28 cellular contexts compared by ENCODE assay signal in the genomic region with DNA sequence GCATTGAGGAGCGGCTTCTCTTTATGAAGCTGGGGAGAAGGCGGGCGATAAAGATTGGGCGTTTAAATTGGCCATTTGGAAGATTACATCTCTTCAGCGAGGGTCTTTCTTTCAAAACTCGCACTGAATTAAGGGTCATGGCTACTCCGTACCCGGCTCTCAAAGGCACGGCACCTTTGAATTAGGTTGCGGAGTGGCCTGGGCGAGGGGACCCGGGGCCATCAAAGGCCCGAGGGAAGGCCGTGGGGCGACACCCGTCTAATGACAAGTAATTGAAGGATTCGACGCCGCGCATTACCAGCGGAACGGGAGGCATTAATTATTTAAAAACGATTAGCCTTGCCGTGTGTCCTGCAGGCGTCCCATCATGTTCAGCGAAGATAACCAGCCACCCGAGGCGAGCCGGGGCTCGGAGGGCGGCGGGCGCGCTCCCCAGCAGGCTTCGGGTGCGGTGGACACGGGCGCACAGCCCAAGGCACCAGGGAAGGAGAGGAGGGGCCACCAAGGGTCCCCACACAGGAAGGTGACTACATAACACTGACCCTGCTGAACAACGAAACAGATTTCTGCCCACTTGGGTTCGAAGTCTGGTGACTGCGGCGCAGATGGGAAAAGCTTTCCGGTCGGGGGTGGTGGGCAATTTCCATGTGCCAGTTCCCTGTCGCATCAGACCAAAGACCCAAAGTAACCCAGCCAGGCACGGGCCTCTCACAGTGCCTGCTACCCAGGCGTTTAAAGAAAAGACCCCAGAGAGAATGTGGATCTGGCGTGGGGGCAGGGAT. TPM values are rescaled to one million over a fixed set of nuclear protein-coding genes. Genes with fewer than 3 reads are reported as not detected.
DNase-seq lines count a peak whose midpoint lies in the region; ATAC-seq, FAIRE-seq and TF ChIP-seq lines count a peak whose summit lies in the region.
"Had no signal": no experiment of that assay in that cellular context is flagged by ENCODE, and none has a peak within 500 bp of the region (broad histone marks: within the 10 kb centered on the region; RNA-seq: fewer than 3 reads in every experiment).

No MANE protein-coding gene starts in this region.

- H3K9me3 ChIP-seq in BLaER1 (peaks cover 48% of the 10 kb centered on the region), endothelial cell of umbilical vein (replicated peaks; ENCODE audit: control insufficient read depth, insufficient read depth, low read length) (no peaks in the 10 kb centered on the region), neural progenitor cell (ENCODE audit: low read depth) (no peaks in the 10 kb centered on the region)
- H3K9me3 ChIP-seq: esophagus squamous epithelium, gastroesophageal sphincter, ovary, uterus had no signal

- H3K27ac Mint-ChIP-seq in neural progenitor cell: no peak overlapping the region
- H3K27ac Mint-ChIP-seq: activated CD4-positive, alpha-beta memory T cell treated with anti-CD3 and anti-CD28 coated beads for 36 hours; activated naive CD8-positive, alpha-beta T cell treated with anti-CD3 and anti-CD28 coated beads, Interleukin-2, amount 10 ng/mL, durations not matched to agents 7 days and 5 days; CD14-positive monocyte; naive thymus-derived CD4-positive, alpha-beta T cell had no signal

- no peak overlapping the region for H3K4me3 Mint-ChIP-seq in neural progenitor cell
- H3K4me3 Mint-ChIP-seq: activated CD4-positive, alpha-beta memory T cell treated with anti-CD3 and anti-CD28 coated beads for 36 hours; activated naive CD8-positive, alpha-beta T cell treated with anti-CD3 and anti-CD28 coated beads, Interleukin-2, amount 10 ng/mL, durations not matched to agents 7 days and 5 days had no signal

- H3K4me2 ChIP-seq in BLaER1: peak overlapping the region; percentile 89
- H3K4me2 ChIP-seq in endothelial cell of umbilical vein (ENCODE audit: insufficient read depth, low read length): no peak overlapping the region
- H3K4me2 ChIP-seq in neural progenitor cell: no peak overlapping the region

- no peaks in the 10 kb centered on the region for H3K36me3 Mint-ChIP-seq in neural progenitor cell

- no peak for ATAC-seq in HG02973 (IDR thresholded peaks at IDR 0.05; ENCODE audit: unreplicated experiment)
- ATAC-seq: gastroesophageal sphincter; naive thymus-derived CD4-positive, alpha-beta T cell; sciatic nerve had no signal

- no peaks in the 10 kb centered on the region for H3K79me2 ChIP-seq in endothelial cell of umbilical vein (ENCODE audit: control insufficient read depth, insufficient read depth, low read length)
- H3K79me2 ChIP-seq in neural progenitor cell (ENCODE audit: low read depth): no peaks in the 10 kb centered on the region

- no peaks in the 10 kb centered on the region for H3K9me1 ChIP-seq in endothelial cell of umbilical vein (replicated peaks; ENCODE audit: control insufficient read depth, extremely low read depth, insufficient read depth, low read length)

- peaks cover 44% of the 10 kb centered on the region for H3F3A ChIP-seq in neural progenitor cell (ENCODE audit: low read depth)

- dilution Hi-C loops in endothelial cell of umbilical vein (cut with MboI; ENCODE audit: extremely low pct_ligation_motif_present, low sequenced_read_pairs): no loop called here

- peaks cover 44% of the 10 kb centered on the region for H3K4me1 ChIP-seq in BLaER1
- no peaks in the 10 kb centered on the region for H3K4me1 ChIP-seq in endothelial cell of umbilical vein (ENCODE audit: control insufficient read depth, extremely low read depth, insufficient read depth, low read length)
- peaks cover 31% of the 10 kb centered on the region for H3K4me1 ChIP-seq in neural progenitor cell

- no TSS peak for BruUV-seq in endothelial cell of umbilical vein (replicated peaks; lab: Mats Ljungman, UMichigan)

- H4K20me1 ChIP-seq in BLaER1 (no peaks in the 10 kb centered on the region), endothelial cell of umbilical vein (replicated peaks; ENCODE audit: control insufficient read depth, extremely low read depth, insufficient read depth, low read length) (no peaks in the 10 kb centered on the region), neural progenitor cell (ENCODE audit: low read depth) (peaks cover 98% of the 10 kb centered on the region)

- H3K27me3 ChIP-seq in BLaER1: peaks cover 66% of the 10 kb centered on the region
- peaks cover 97% of the 10 kb centered on the region for H3K27me3 ChIP-seq in H7 (ENCODE audit: control insufficient read depth, insufficient read depth, low read length)
- H3K27me3 ChIP-seq in endothelial cell of umbilical vein (ENCODE audit: control insufficient read depth in 2 of 2, insufficient read depth in 2 of 2, low read length in 2 of 2): peaks cover 90 to 96% of the 10 kb centered on the region in 2 experiments
- H3K27me3 ChIP-seq in neural progenitor cell: peaks cover 100% of the 10 kb centered on the region
- H3K27me3 ChIP-seq: ovary had no signal

- peaks cover 94% of the 10 kb centered on the region for H3K27me3 Mint-ChIP-seq in neural progenitor cell (ENCODE audit: insufficient read depth, low read depth)

- no peak overlapping the region for H2AFZ ChIP-seq in endothelial cell of umbilical vein (ENCODE audit: low read depth, low read length)
- no peak overlapping the region for H2AFZ ChIP-seq in neural progenitor cell (replicated peaks)

- FAIRE-seq in endothelial cell of umbilical vein (lab: Jason Lieb, UNC): no peak

- H3K4me1 Mint-ChIP-seq in neural progenitor cell: peaks cover 14% of the 10 kb centered on the region

- intact Hi-C loops in endothelial cell of umbilical vein (cut with micrococcal nuclease): no loop called here

- TF ChIP-seq CTCF in endothelial cell of umbilical vein (IDR thresholded peaks at IDR 0.05; ENCODE audit: extremely low read depth in 1 of 2, insufficient read depth in 1 of 2, low read depth in 1 of 2, low read length in 2 of 2) (no peak), neural progenitor cell (IDR thresholded peaks at IDR 0.05) (no peak)

- H3K9ac ChIP-seq in BLaER1 (no peak overlapping the region), endothelial cell of umbilical vein (replicated peaks; ENCODE audit: extremely low read depth, insufficient read depth, low read length) (no peak overlapping the region), neural progenitor cell (no peak overlapping the region)

- DNase-seq in H7 (no peak), endothelial cell of umbilical vein (ENCODE audit: low read depth, low spot score) (no peak), neural progenitor cell (ENCODE audit: low spot score) (peak; percentile 39), NCI-H345 (lab: John Stamatoyannopoulos, UW) (no peak), RKO (ENCODE audit: low spot score) (no peak), putamen (ENCODE audit: low spot score) (no peak)
- DNase-seq: activated CD4-positive, alpha-beta memory T cell treated with anti-CD3 and anti-CD28 coated beads for 36 hours; activated naive CD8-positive, alpha-beta T cell treated with anti-CD3 and anti-CD28 coated beads, Interleukin-2, amount 10 ng/mL, durations not matched to agents 7 days and 5 days; DMS 273 treated with DMSO at 0.1 percent for 48 hours; effector CD8-positive, alpha-beta T cell; esophagus squamous epithelium; GF-D8; Karpas-422; mesenchymal stem cell; naive thymus-derived CD4-positive, alpha-beta T cell; NCI-H2029 treated with DMSO at 0.1 percent for 48 hours; NCI-H510A; ovary; stimulated activated CD4-positive, alpha-beta T cell treated with anti-CD3 and anti-CD28 coated beads, Interleukin-15, amount 100 ng/mL, for 24 hours; stimulated activated CD8-positive, alpha-beta memory T cell treated with anti-CD3 and anti-CD28 coated beads, Interleukin-4, amount 100 ng/mL, for 48 hours; uterus had no signal

- H3K27ac ChIP-seq in BLaER1: no peak overlapping the region
- H3K27ac ChIP-seq in endothelial cell of umbilical vein (ENCODE audit: insufficient read depth, low read depth, low read length): no peak overlapping the region
- no peak overlapping the region for H3K27ac ChIP-seq in neural progenitor cell
- H3K27ac ChIP-seq: esophagus squamous epithelium, gastroesophageal sphincter, ovary, uterus had no signal

- H3K4me3 ChIP-seq in BLaER1 (peak overlapping the region; percentile 24; the same call in 1 of the 2 replicates), H7 (ENCODE audit: insufficient read depth, low read depth, low read length) (peak overlapping the region; percentile 34; the same call in 1 of the 2 replicates), endothelial cell of umbilical vein (replicated peaks in 1 of 3; ENCODE audit: insufficient read depth in 1 of 3, low read depth in 1 of 3, low read length in 3 of 3) (no peak overlapping the region), neural progenitor cell (no peak overlapping the region)
- H3K4me3 ChIP-seq: gastroesophageal sphincter, ovary, uterus had no signal

- POLR2A ChIA-PET in endothelial cell of umbilical vein (lab: Charles Lee): no interaction called here

- peaks cover 10% of the 10 kb centered on the region for H3K9me3 Mint-ChIP-seq in neural progenitor cell
- H3K9me3 Mint-ChIP-seq: activated CD4-positive, alpha-beta memory T cell treated with anti-CD3 and anti-CD28 coated beads for 36 hours; activated naive CD8-positive, alpha-beta T cell treated with anti-CD3 and anti-CD28 coated beads, Interleukin-2, amount 10 ng/mL, durations not matched to agents 7 days and 5 days had no signal

- TF ChIP-seq POLR2A in endothelial cell of umbilical vein (IDR thresholded peaks at IDR 0.05; ENCODE audit: low read depth, low read length): no peak

- H3K36me3 ChIP-seq in BLaER1: peaks cover 12% of the 10 kb centered on the region
- H3K36me3 ChIP-seq in H7 (replicated peaks; ENCODE audit: control insufficient read depth, insufficient read depth, low read length): no peaks in the 10 kb centered on the region
- no peaks in the 10 kb centered on the region for H3K36me3 ChIP-seq in endothelial cell of umbilical vein (ENCODE audit: control insufficient read depth in 2 of 2, extremely low read depth in 1 of 2, insufficient read depth in 2 of 2, low read length in 2 of 2)
- no peaks in the 10 kb centered on the region for H3K36me3 ChIP-seq in neural progenitor cell
- H3K36me3 ChIP-seq: esophagus squamous epithelium, gastroesophageal sphincter, ovary, uterus had no signal

- CTCF ChIA-PET in endothelial cell of umbilical vein (lab: Charles Lee): interaction anchor here (0.6 kb wide), 1 partner anchor 128 kb away, joined by 3 read pairs; no protein-coding TSS in a partner anchor

TF ChIP-seq in endothelial cell of umbilical vein, 7 proteins besides CTCF, POLR2A, EP300 and RAD21 (continues in another document):
- no peak for TF ChIP-seq POLR2AphosphoS5 (IDR thresholded peaks at IDR 0.05; ENCODE audit: insufficient read depth, low read depth, low read length)

RNA-seq across cellular contexts. Expression of gene FOXA2, which starts 7.4 kb away (rescaled TPM):
- total RNA-seq in H7 (2014; rRNA removed; shearing (Covaris generic)): 6.4 and 19.3 TPM in 2 replicates
- total RNA-seq in endothelial cell of umbilical vein: not detected in 2 replicates
- not detected in 2 replicates for polyA plus RNA-seq in endothelial cell of umbilical vein
- polyA plus RNA-seq in endothelial cell of umbilical vein (2011; cell fraction: cytosol; rRNA removed): not detected in 2 replicates
- polyA plus RNA-seq in endothelial cell of umbilical vein (2011; cell fraction: nucleus; rRNA removed): not detected in 2 replicates
- polyA plus RNA-seq in endothelial cell of umbilical vein (2012): not detected in 2 replicates
- not detected in 2 replicates for polyA minus RNA-seq in endothelial cell of umbilical vein
- polyA minus RNA-seq in endothelial cell of umbilical vein (2011; cell fraction: cytosol; rRNA and poly(A)+ RNA removed): not detected
- polyA minus RNA-seq in endothelial cell of umbilical vein (2011; cell fraction: nucleus; rRNA and poly(A)+ RNA removed): not detected in 2 replicates
- not detected in 2 replicates for total RNA-seq in neural progenitor cell (ENCODE audit: low replicate concordance)
- total RNA-seq: activated CD4-positive, alpha-beta memory T cell treated with anti-CD3 and anti-CD28 coated beads for 36 hours; activated naive CD8-positive, alpha-beta T cell treated with anti-CD3 and anti-CD28 coated beads, Interleukin-2, amount 10 ng/mL, durations not matched to agents 7 days and 5 days; chondrocyte; gastroesophageal sphincter; naive thymus-derived CD4-positive, alpha-beta T cell; sciatic nerve; subcutaneous adipose tissue had no signal
- polyA plus RNA-seq: CD14-positive monocyte; naive thymus-derived CD4-positive, alpha-beta T cell; ovary had no signal

Comparison
In these comparisons a context has a peak if more than half of its experiments do, and no peak if none do; other contexts are left out.
1. H3K4me3 ChIP-seq: peak in BLaER1 (single experiment) and H7 (single experiment); none in endothelial cell of umbilical vein (0 of 3) and neural progenitor cell (single experiment).